In genomic region chr1:46575778-46576177, GRCh38 we compare ENCODE assay signal across 23 cellular contexts. TPM values are rescaled to one million over a fixed set of nuclear protein-coding genes. Genes with fewer than 3 reads are reported as not detected.
DNase-seq lines count a peak whose midpoint lies in the region; ATAC-seq, FAIRE-seq and TF ChIP-seq lines count a peak whose summit lies in the region.
"Had no signal": no experiment of that assay in that cellular context is flagged by ENCODE, and none has a peak within 500 bp of the region (broad histone marks: within the 10 kb centered on the region; RNA-seq: fewer than 3 reads in every experiment).

No MANE protein-coding gene starts in this region.

- H4K91ac ChIP-seq in H1 (replicated peaks; ENCODE audit: insufficient read length, low read length), result no peak overlapping the region

- H3K4ac ChIP-seq in H1 (replicated peaks; ENCODE audit: insufficient read length, low read depth, low read length), result no peak overlapping the region

- DNase-seq in GM23338 (ENCODE audit: low spot score) (no peak), H1 (ENCODE audit: low read depth in 1 of 2, low spot score in 2 of 2) (no peak), neural progenitor cell (ENCODE audit: low spot score) (peak; percentile 58), COLO829 (ENCODE audit: low spot score) (no peak)
- DNase-seq in T-helper 2 cell treated with Interferon-gamma antibody and Interleukin-4, amounts not matched to agents 5 μg/mL and 100 μg/mL, for 36 hours (ENCODE audit: low spot score), result no peak
- DNase-seq: CD8-positive, alpha-beta memory T cell; DMS79; GOT3; HFFc6; Karpas-422; NCI-H2029 treated with DMSO at 0.1 percent for 48 hours; NCI-H2171 treated with DMSO at 0.1 percent for 48 hours; NCI-H510A had no signal

- no peak overlapping the region for H4K8ac ChIP-seq in H1 (ENCODE audit: extremely low read depth, insufficient read depth, low read length)

- POLR2A ChIA-PET in H1 (lab: Charles Lee; ENCODE audit: partially characterized antibody), result interaction anchor here (1.4 kb wide), 1 partner anchor 10 kb away, joined by 4 read pairs; no protein-coding TSS in a partner anchor

- H3K27ac ChIP-seq in GM23338 (ENCODE audit: low read depth) (no peak overlapping the region), HUES48 (ENCODE audit: low read depth, low read length) (peak overlapping the region; percentile 53), H1 (ENCODE audit: low read depth, low read length) (no peak overlapping the region), neural progenitor cell (peak overlapping the region; percentile 50)
- H3K27ac ChIP-seq: BLaER1 treated with 17β-estradiol and CSF1 and Interleukin-3, amounts not matched to agents 10 nM and 100 nM; Peyer's patch had no signal

- no peak for TF ChIP-seq EP300 in H1 (IDR thresholded peaks at IDR 0.05; ENCODE audit: borderline replicate concordance in 1 of 2, low read depth in 2 of 2, low read length in 2 of 2)

- H3K27me3 Mint-ChIP-seq in GM23338 (ENCODE audit: insufficient read depth, low read depth, poor library complexity) (peaks cover 5% of the 10 kb centered on the region), neural progenitor cell (ENCODE audit: insufficient read depth, low read depth) (no peaks in the 10 kb centered on the region)
- H3K27me3 Mint-ChIP-seq in T-helper 2 cell treated with Interferon-gamma antibody and Interleukin-4, amounts not matched to agents 5 μg/mL and 100 μg/mL, for 36 hours (ENCODE audit: low read depth), result no peaks in the 10 kb centered on the region
- H3K27me3 Mint-ChIP-seq: CD8-positive, alpha-beta memory T cell; IgD-negative memory B cell had no signal

- no peak overlapping the region for H3K56ac ChIP-seq in H1 (replicated peaks; ENCODE audit: insufficient read length, low read depth, low read length)

- H3K9me3 ChIP-seq in HUES48 (ENCODE audit: control insufficient read depth, insufficient read depth, low read length), result no peaks in the 10 kb centered on the region
- no peaks in the 10 kb centered on the region for H3K9me3 ChIP-seq in H1 (ENCODE audit: insufficient read depth in 2 of 2, low read depth in 1 of 2, low read length in 1 of 2)
- H3K9me3 ChIP-seq in neural progenitor cell (ENCODE audit: low read depth), result no peaks in the 10 kb centered on the region
- H3K9me3 ChIP-seq: BLaER1 treated with 17β-estradiol and CSF1 and Interleukin-3, amounts not matched to agents 10 nM and 100 nM; Peyer's patch had no signal

- H3K18ac ChIP-seq in H1 (ENCODE audit: extremely low read depth, low read length), result no peak overlapping the region

- H3K9ac ChIP-seq in HUES48 (ENCODE audit: low read depth, low read length), result no peak overlapping the region
- H3K9ac ChIP-seq in H1 (replicated peaks in 1 of 4; ENCODE audit: extremely low read depth in 1 of 4, low read depth in 3 of 4, low read length in 3 of 4), result no peak overlapping the region; a peak in 1 of 7 replicates
- H3K9ac ChIP-seq in neural progenitor cell, result no peak overlapping the region
- H3K9ac ChIP-seq: BLaER1 treated with 17β-estradiol and CSF1 and Interleukin-3, amounts not matched to agents 10 nM and 100 nM had no signal

- TF ChIP-seq RAD21 in H1 (IDR thresholded peaks at IDR 0.05 in 1 of 2, conservative IDR thresholded peaks at IDR 0.05 in 1 of 2; ENCODE audit: low read depth in 2 of 2, low read length in 2 of 2), result no peak

- H3K4me2 ChIP-seq in GM23338 (no peak overlapping the region), H1 (ENCODE audit: insufficient read depth in 1 of 2, low read depth in 2 of 2, low read length in 2 of 2) (peak overlapping the region; percentile 7 to 36), neural progenitor cell (peak overlapping the region; percentile 66)
- H3K4me2 ChIP-seq: BLaER1 treated with 17β-estradiol and CSF1 and Interleukin-3, amounts not matched to agents 10 nM and 100 nM had no signal

- H2BK120ac ChIP-seq in H1 (replicated peaks; ENCODE audit: low read depth, low read length), result no peak overlapping the region

- H3K79me1 ChIP-seq in H1 (ENCODE audit: low read depth, low read length), result no peaks in the 10 kb centered on the region

- H3K14ac ChIP-seq in H1 (ENCODE audit: insufficient read length), result no peak overlapping the region

- H3K4me1 Mint-ChIP-seq in GM23338 (peaks cover 21% of the 10 kb centered on the region), neural progenitor cell (peaks cover 16% of the 10 kb centered on the region)
- peaks cover 21% of the 10 kb centered on the region for H3K4me1 Mint-ChIP-seq in T-helper 2 cell treated with Interferon-gamma antibody and Interleukin-4, amounts not matched to agents 5 μg/mL and 100 μg/mL, for 36 hours (ENCODE audit: low read depth)

- no peak overlapping the region for H2AFZ ChIP-seq in GM23338
- no peak overlapping the region for H2AFZ ChIP-seq in H1 (ENCODE audit: low read length)
- H2AFZ ChIP-seq in neural progenitor cell (replicated peaks), result no peak overlapping the region

- H2BK20ac ChIP-seq in H1 (ENCODE audit: low read length), result no peak overlapping the region

- no peaks in the 10 kb centered on the region for H3K79me2 ChIP-seq in GM23338 (replicated peaks; ENCODE audit: insufficient read depth)
- H3K79me2 ChIP-seq in H1 (ENCODE audit: control insufficient read depth in 1 of 2, insufficient read depth in 2 of 2, low read length in 2 of 2), result no peaks in the 10 kb centered on the region
- no peaks in the 10 kb centered on the region for H3K79me2 ChIP-seq in neural progenitor cell (ENCODE audit: low read depth)

- H3K4me1 ChIP-seq in GM23338 (ENCODE audit: insufficient read depth) (no peaks in the 10 kb centered on the region), HUES48 (ENCODE audit: control insufficient read depth, insufficient read depth, low read length) (peaks cover 12% of the 10 kb centered on the region; the same call in 1 of the 2 replicates), H1 (replicated peaks in 1 of 4; ENCODE audit: control insufficient read depth in 3 of 4, insufficient read depth in 4 of 4, low read length in 3 of 4) (peaks cover 6 to 11% (median 9%) of the 10 kb centered on the region in 4 experiments; a peak in 6 of 7 replicates), neural progenitor cell (peaks cover 22% of the 10 kb centered on the region)
- H3K4me1 ChIP-seq: Peyer's patch had no signal

- H3K9me3 Mint-ChIP-seq in GM23338, result no peaks in the 10 kb centered on the region
- H3K9me3 Mint-ChIP-seq in neural progenitor cell, result no peaks in the 10 kb centered on the region
- no peaks in the 10 kb centered on the region for H3K9me3 Mint-ChIP-seq in T-helper 2 cell treated with Interferon-gamma antibody and Interleukin-4, amounts not matched to agents 5 μg/mL and 100 μg/mL, for 36 hours
- H3K9me3 Mint-ChIP-seq: CD8-positive, alpha-beta memory T cell; HFFc6; IgD-negative memory B cell had no signal

- no peak overlapping the region for H2BK15ac ChIP-seq in H1 (ENCODE audit: low read length)

- no peak for TF ChIP-seq POLR2A in H1 (IDR thresholded peaks at IDR 0.05; ENCODE audit: control extremely low read depth in 1 of 2, low read depth in 2 of 2, low read length in 2 of 2)

- no peak for FAIRE-seq in H1 (lab: Jason Lieb, UNC)

- H3K23ac ChIP-seq in H1 (ENCODE audit: insufficient read length), result no peak overlapping the region

- CTCF ChIA-PET in H1 (lab: Charles Lee; ENCODE audit: partially characterized antibody), result interaction anchor here (0.6 to 3.1 kb wide), 5 partner anchors 16 to 160 kb away, joined by 3 to 17 read pairs (median 3); partner anchors contain the start of gene MKNK1

- H4K20me1 ChIP-seq in GM23338 (replicated peaks; ENCODE audit: insufficient read depth) (no peaks in the 10 kb centered on the region), H1 (replicated peaks in 1 of 2; ENCODE audit: control insufficient read depth in 1 of 2, insufficient read depth in 2 of 2, low read length in 2 of 2) (no peaks in the 10 kb centered on the region), neural progenitor cell (ENCODE audit: low read depth) (no peaks in the 10 kb centered on the region)

- H3K27ac Mint-ChIP-seq in GM23338 (peak overlapping the region; percentile 52), neural progenitor cell (peak overlapping the region; percentile 27)
- no peak overlapping the region for H3K27ac Mint-ChIP-seq in T-helper 2 cell treated with Interferon-gamma antibody and Interleukin-4, amounts not matched to agents 5 μg/mL and 100 μg/mL, for 36 hours
- H3K27ac Mint-ChIP-seq: HFFc6, IgD-negative memory B cell had no signal

- no peak overlapping the region for H4K5ac ChIP-seq in H1 (ENCODE audit: insufficient read length, low read depth, low read length)

- TF ChIP-seq CTCF in GM23338 (conservative IDR thresholded peaks at IDR 0.05; ENCODE audit: low read depth in 2 of 2) (no peak), H1 (IDR thresholded peaks at IDR 0.05; ENCODE audit: control extremely low read depth in 1 of 3, insufficient read depth in 1 of 3, low read depth in 1 of 3, low read length in 3 of 3) (no peak), neural progenitor cell (IDR thresholded peaks at IDR 0.05) (no peak)

- WGBS in H1 (ENCODE audit: extremely low coverage in 1 of 2, insufficient coverage in 1 of 2, insufficient read length in 1 of 2, insufficient replicate concordance in 2 of 2, low coverage in 1 of 2, low lambda C conversion rate in 2 of 2, missing lambda C conversion rate in 1 of 2), 2 experiments, result 60% methylated on average over 3 of the region's 3 CpGs; no CpG with 5 or more reads in 1 of the 2 experiments

- no peaks in the 10 kb centered on the region for H3K23me2 ChIP-seq in H1 (ENCODE audit: low read depth, low read length)

- H3K4me3 ChIP-seq in GM23338, result no peak overlapping the region
- H3K4me3 ChIP-seq in HUES48 (ENCODE audit: low read depth, low read length), result no peak overlapping the region
- H3K4me3 ChIP-seq in H1 (ENCODE audit: extremely low read depth in 1 of 4, insufficient read depth in 2 of 4, low read depth in 3 of 4, low read length in 4 of 4), result peak overlapping the region in 1 of 4 experiments; percentile 1; a peak in 1 of 8 replicates
- peak overlapping the region; percentile 8 for H3K4me3 ChIP-seq in neural progenitor cell
- H3K4me3 ChIP-seq: BLaER1 treated with 17β-estradiol and CSF1 and Interleukin-3, amounts not matched to agents 10 nM and 100 nM; Peyer's patch had no signal

- ATAC-seq in GM23338, result peak; percentile 86
- ATAC-seq in HG03045 (IDR thresholded peaks at IDR 0.05; ENCODE audit: unreplicated experiment), result no peak
- ATAC-seq: Right ventricle myocardium inferior had no signal

- H2AK5ac ChIP-seq in H1 (ENCODE audit: low read depth, low read length), result no peak overlapping the region

- H3K9me2 ChIP-seq in GM23338 (ENCODE audit: insufficient read depth), result no peaks in the 10 kb centered on the region

- H2BK5ac ChIP-seq in H1 (ENCODE audit: low read depth, low read length), result no peak overlapping the region

- H3K27me3 ChIP-seq in GM23338 (ENCODE audit: insufficient read depth) (no peaks in the 10 kb centered on the region), HUES48 (ENCODE audit: control insufficient read depth, insufficient read depth, low read length) (no peaks in the 10 kb centered on the region), H1 (replicated peaks in 1 of 4; ENCODE audit: control insufficient read depth in 3 of 4, extremely low read depth in 1 of 4, insufficient read depth in 3 of 4, low read length in 3 of 4) (no peaks in the 10 kb centered on the region), neural progenitor cell (no peaks in the 10 kb centered on the region)
- H3K27me3 ChIP-seq: BLaER1 treated with 17β-estradiol and CSF1 and Interleukin-3, amounts not matched to agents 10 nM and 100 nM; Peyer's patch had no signal

- H3K4me3 Mint-ChIP-seq in GM23338 (no peak overlapping the region), neural progenitor cell (no peak overlapping the region)
- H3K4me3 Mint-ChIP-seq in T-helper 2 cell treated with Interferon-gamma antibody and Interleukin-4, amounts not matched to agents 5 μg/mL and 100 μg/mL, for 36 hours, result no peak overlapping the region
- H3K4me3 Mint-ChIP-seq: HFFc6, IgD-negative memory B cell had no signal

- H3K36me3 ChIP-seq in GM23338 (ENCODE audit: insufficient read depth) (no peaks in the 10 kb centered on the region), HUES48 (ENCODE audit: control insufficient read depth, insufficient read depth, low read length) (peaks cover 8% of the 10 kb centered on the region), H1 (ENCODE audit: control insufficient read depth in 2 of 4, insufficient read depth in 4 of 4, low read length in 3 of 4) (peaks cover 0 to 9% (median 0%) of the 10 kb centered on the region in 4 experiments; a peak in 2 of 8 replicates), neural progenitor cell (no peaks in the 10 kb centered on the region)

- no peaks in the 10 kb centered on the region for H3K36me3 Mint-ChIP-seq in GM23338 (ENCODE audit: low read depth)
- no peaks in the 10 kb centered on the region for H3K36me3 Mint-ChIP-seq in neural progenitor cell
- peaks cover 41% of the 10 kb centered on the region for H3K36me3 Mint-ChIP-seq in T-helper 2 cell treated with Interferon-gamma antibody and Interleukin-4, amounts not matched to agents 5 μg/mL and 100 μg/mL, for 36 hours (ENCODE audit: low read depth)

- H2BK12ac ChIP-seq in H1 (ENCODE audit: low read depth, low read length), result no peak overlapping the region

- no peaks in the 10 kb centered on the region for H3F3A ChIP-seq in GM23338 (replicated peaks; ENCODE audit: low read depth)
- H3F3A ChIP-seq in neural progenitor cell (ENCODE audit: low read depth), result peaks cover 27% of the 10 kb centered on the region

RNA-seq across cellular contexts. Expression of gene KNCN, which starts 24.3 kb away (rescaled TPM):
- not detected in 2 replicates for total RNA-seq in GM23338 (2014; rRNA removed; shearing (Covaris generic))
- polyA plus RNA-seq in GM23338 (2016; fragmentation: Nextera tagmentation; extraction: Ambion mirVana) (not detected in 2 replicates), H1 (2011; rRNA removed) (not detected in 2 replicates)
- not detected in 2 replicates for total RNA-seq in H1 (2021; fragmentation: NEBNext Ultra II Directional; extraction: Animal tissue kit (Norgen Biotek cat#: 25700))
- not detected for polyA plus RNA-seq in H1 (2011; cell fraction: cytosol; rRNA removed)
- polyA plus RNA-seq in H1 (2011; cell fraction: nucleus; rRNA removed), result not detected
- polyA plus RNA-seq in H1 (2012, experiment 1 of 2), result not detected in 4 replicates
- not detected for polyA plus RNA-seq in H1 (2012, experiment 2 of 2)
- not detected for polyA plus RNA-seq in H1 (2013, experiment 1 of 2)
- polyA plus RNA-seq in H1 (2013, experiment 2 of 2), result not detected
- not detected in 2 replicates for polyA minus RNA-seq in H1 (2011; rRNA and poly(A)+ RNA removed)
- not detected for polyA minus RNA-seq in H1 (2011; cell fraction: cytosol; rRNA and poly(A)+ RNA removed)
- polyA minus RNA-seq in H1 (2011; cell fraction: nucleus; rRNA and poly(A)+ RNA removed), result not detected
- not detected in 2 replicates for total RNA-seq in neural progenitor cell (ENCODE audit: low replicate concordance)
- total RNA-seq: A673; CD8-positive, alpha-beta memory T cell; HFFc6; HT-29; MCF 10A; Peyer's patch; Right ventricle myocardium inferior; SK-MEL-5 had no signal
- polyA plus RNA-seq: CD8-positive, alpha-beta memory T cell; IgD-negative memory B cell had no signal

RNA-seq across cellular contexts. Expression of gene MKNK1, which starts 28.3 kb away (rescaled TPM):
- 9.7 and 11.8 TPM in 2 replicates for total RNA-seq in GM23338 (2014; rRNA removed; shearing (Covaris generic))
- polyA plus RNA-seq in GM23338 (2016; fragmentation: Nextera tagmentation; extraction: Ambion mirVana), result 15.3 and 20.5 TPM in 2 replicates
- 21.5 and 23.9 TPM in 2 replicates for total RNA-seq in H1 (2021; fragmentation: NEBNext Ultra II Directional; extraction: Animal tissue kit (Norgen Biotek cat#: 25700))
- polyA plus RNA-seq in H1 (2011; rRNA removed), result 13.9 and 16.3 TPM in 2 replicates
- 19.1 TPM for polyA plus RNA-seq in H1 (2011; cell fraction: cytosol; rRNA removed)
- 30.3 TPM for polyA plus RNA-seq in H1 (2011; cell fraction: nucleus; rRNA removed)
- 17.2 to 24.1 TPM (median 18.9 TPM) in 4 replicates for polyA plus RNA-seq in H1 (2012, experiment 1 of 2)
- 15.5 TPM for polyA plus RNA-seq in H1 (2012, experiment 2 of 2)
- 22.1 TPM for polyA plus RNA-seq in H1 (2013, experiment 1 of 2)
- 21.1 TPM for polyA plus RNA-seq in H1 (2013, experiment 2 of 2)
- polyA minus RNA-seq in H1 (2011; rRNA and poly(A)+ RNA removed), result 13.5 and 13.6 TPM in 2 replicates
- polyA minus RNA-seq in H1 (2011; cell fraction: cytosol; rRNA and poly(A)+ RNA removed), result 13.2 TPM
- polyA minus RNA-seq in H1 (2011; cell fraction: nucleus; rRNA and poly(A)+ RNA removed), result 15.8 TPM
- total RNA-seq in neural progenitor cell (ENCODE audit: low replicate concordance), result 10.5 and 16.4 TPM in 2 replicates

RNA-seq across cellular contexts. Expression of gene MOB3C, which starts 40.8 kb away (rescaled TPM):
- total RNA-seq in GM23338 (2014; rRNA removed; shearing (Covaris generic)), result 6.2 and 6.3 TPM in 2 replicates
- polyA plus RNA-seq in GM23338 (2016; fragmentation: Nextera tagmentation; extraction: Ambion mirVana), result 0.78 and 1.1 TPM in 2 replicates
- 5.1 and 5.8 TPM in 2 replicates for total RNA-seq in H1 (2021; fragmentation: NEBNext Ultra II Directional; extraction: Animal tissue kit (Norgen Biotek cat#: 25700))
- 6.6 and 7.9 TPM in 2 replicates for polyA plus RNA-seq in H1 (2011; rRNA removed)
- polyA plus RNA-seq in H1 (2011; cell fraction: cytosol; rRNA removed), result 4.8 TPM
- 5.9 TPM for polyA plus RNA-seq in H1 (2011; cell fraction: nucleus; rRNA removed)
- 4.7 to 6.3 TPM (median 5.8 TPM) in 4 replicates for polyA plus RNA-seq in H1 (2012, experiment 1 of 2)
- 4.1 TPM for polyA plus RNA-seq in H1 (2012, experiment 2 of 2)
- 2.7 TPM for polyA plus RNA-seq in H1 (2013, experiment 1 of 2)
- 2.8 TPM for polyA plus RNA-seq in H1 (2013, experiment 2 of 2)
- polyA minus RNA-seq in H1 (2011; rRNA and poly(A)+ RNA removed), result 6.1 and 9.2 TPM in 2 replicates
- 2.9 TPM for polyA minus RNA-seq in H1 (2011; cell fraction: cytosol; rRNA and poly(A)+ RNA removed)
- polyA minus RNA-seq in H1 (2011; cell fraction: nucleus; rRNA and poly(A)+ RNA removed), result 6.0 TPM
- 1.1 and 2.3 TPM in 2 replicates for total RNA-seq in neural progenitor cell (ENCODE audit: low replicate concordance)

Comparison
In these comparisons a context has a peak if more than half of its experiments do, and no peak if none do; other contexts are left out.
1. H3K27ac ChIP-seq: peak in HUES48 (single experiment) and neural progenitor cell (single experiment); none in GM23338 (single experiment) and H1 (single experiment).